ENCODE assay signal across 1 cellular context in the genomic region with DNA sequence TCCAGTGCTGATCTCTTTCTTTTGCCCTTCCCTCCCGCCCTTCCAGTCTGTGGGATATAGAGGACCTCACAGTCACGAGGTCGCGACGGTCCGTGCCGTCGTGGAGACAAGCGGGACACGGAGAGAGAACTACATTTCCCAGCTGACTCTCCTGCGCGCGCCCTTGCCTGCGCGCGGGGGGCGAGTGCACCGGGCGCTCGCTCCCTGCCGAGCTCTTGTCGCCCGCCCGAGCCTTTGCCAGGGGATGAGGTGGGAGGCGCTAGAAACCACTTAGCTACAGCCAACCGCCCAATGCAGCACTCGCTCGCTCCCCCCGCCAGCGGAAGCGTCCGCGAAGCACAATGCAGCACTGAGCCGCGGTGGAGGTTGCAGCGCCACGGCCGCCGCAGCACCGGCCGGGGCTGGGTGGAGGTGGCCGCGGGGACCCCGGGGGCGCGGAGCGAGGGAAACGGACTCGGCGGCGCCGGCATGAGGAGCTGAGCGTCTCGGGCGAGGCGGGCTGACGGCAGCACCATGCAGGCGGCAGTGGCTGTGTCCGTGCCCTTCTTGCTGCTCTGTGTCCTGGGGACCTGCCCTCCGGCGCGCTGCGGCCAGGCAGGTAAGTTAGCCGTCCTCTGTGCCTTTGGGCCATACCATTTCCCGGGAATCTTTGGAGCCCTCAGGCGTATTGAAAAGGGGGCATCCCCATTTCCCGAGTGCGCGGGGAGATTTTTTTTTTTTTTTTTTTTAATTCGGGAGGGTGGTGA.
A peak's percentile ranks its signal among the peaks of the same experiment; 100 is the strongest.
TF ChIP-seq lines count a peak whose summit lies in the region.

A gene with protein sequence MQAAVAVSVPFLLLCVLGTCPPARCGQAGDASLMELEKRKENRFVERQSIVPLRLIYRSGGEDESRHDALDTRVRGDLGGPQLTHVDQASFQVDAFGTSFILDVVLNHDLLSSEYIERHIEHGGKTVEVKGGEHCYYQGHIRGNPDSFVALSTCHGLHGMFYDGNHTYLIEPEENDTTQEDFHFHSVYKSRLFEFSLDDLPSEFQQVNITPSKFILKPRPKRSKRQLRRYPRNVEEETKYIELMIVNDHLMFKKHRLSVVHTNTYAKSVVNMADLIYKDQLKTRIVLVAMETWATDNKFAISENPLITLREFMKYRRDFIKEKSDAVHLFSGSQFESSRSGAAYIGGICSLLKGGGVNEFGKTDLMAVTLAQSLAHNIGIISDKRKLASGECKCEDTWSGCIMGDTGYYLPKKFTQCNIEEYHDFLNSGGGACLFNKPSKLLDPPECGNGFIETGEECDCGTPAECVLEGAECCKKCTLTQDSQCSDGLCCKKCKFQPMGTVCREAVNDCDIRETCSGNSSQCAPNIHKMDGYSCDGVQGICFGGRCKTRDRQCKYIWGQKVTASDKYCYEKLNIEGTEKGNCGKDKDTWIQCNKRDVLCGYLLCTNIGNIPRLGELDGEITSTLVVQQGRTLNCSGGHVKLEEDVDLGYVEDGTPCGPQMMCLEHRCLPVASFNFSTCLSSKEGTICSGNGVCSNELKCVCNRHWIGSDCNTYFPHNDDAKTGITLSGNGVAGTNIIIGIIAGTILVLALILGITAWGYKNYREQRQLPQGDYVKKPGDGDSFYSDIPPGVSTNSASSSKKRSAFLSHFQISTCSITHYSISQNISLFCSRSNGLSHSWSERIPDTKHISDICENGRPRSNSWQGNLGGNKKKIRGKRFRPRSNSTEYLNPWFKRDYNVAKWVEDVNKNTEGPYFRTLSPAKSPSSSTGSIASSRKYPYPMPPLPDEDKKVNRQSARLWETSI (plus strand): TSS at position 299 of the 746 bp plus-strand sequence. CDS start 215 bp downstream, at position 514.

TF ChIP-seq in K562, 482 proteins besides CTCF, POLR2A, EP300 and RAD21 (continued from another document and continues in another):
- TF ChIP-seq, protein P1, sequence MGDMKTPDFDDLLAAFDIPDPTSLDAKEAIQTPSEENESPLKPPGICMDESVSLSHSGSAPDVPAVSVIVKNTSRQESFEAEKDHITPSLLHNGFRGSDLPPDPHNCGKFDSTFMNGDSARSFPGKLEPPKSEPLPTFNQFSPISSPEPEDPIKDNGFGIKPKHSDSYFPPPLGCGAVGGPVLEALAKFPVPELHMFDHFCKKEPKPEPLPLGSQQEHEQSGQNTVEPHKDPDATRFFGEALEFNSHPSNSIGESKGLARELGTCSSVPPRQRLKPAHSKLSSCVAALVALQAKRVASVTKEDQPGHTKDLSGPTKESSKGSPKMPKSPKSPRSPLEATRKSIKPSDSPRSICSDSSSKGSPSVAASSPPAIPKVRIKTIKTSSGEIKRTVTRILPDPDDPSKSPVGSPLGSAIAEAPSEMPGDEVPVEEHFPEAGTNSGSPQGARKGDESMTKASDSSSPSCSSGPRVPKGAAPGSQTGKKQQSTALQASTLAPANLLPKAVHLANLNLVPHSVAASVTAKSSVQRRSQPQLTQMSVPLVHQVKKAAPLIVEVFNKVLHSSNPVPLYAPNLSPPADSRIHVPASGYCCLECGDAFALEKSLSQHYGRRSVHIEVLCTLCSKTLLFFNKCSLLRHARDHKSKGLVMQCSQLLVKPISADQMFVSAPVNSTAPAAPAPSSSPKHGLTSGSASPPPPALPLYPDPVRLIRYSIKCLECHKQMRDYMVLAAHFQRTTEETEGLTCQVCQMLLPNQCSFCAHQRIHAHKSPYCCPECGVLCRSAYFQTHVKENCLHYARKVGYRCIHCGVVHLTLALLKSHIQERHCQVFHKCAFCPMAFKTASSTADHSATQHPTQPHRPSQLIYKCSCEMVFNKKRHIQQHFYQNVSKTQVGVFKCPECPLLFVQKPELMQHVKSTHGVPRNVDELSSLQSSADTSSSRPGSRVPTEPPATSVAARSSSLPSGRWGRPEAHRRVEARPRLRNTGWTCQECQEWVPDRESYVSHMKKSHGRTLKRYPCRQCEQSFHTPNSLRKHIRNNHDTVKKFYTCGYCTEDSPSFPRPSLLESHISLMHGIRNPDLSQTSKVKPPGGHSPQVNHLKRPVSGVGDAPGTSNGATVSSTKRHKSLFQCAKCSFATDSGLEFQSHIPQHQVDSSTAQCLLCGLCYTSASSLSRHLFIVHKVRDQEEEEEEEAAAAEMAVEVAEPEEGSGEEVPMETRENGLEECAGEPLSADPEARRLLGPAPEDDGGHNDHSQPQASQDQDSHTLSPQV (IDR thresholded peaks at IDR 0.05): no peak
- TF ChIP-seq E2F3 (CRISPR knock-in tag; IDR thresholded peaks at IDR 0.05) (no peak), CAMTA2 (CRISPR knock-in tag; conservative IDR thresholded peaks at IDR 0.05) (no peak), ZNF143 (CRISPR knock-in tag; IDR thresholded peaks at IDR 0.05) (peak; percentile 68), NFATC3 (IDR thresholded peaks at IDR 0.05) (no peak), PHB2 (IDR thresholded peaks at IDR 0.05; ENCODE audit: low read depth) (no peak), GTF2A2 (tag; IDR thresholded peaks at IDR 0.05) (no peak), EHMT2 (IDR thresholded peaks at IDR 0.05) (no peak), TCF7L2 (IDR thresholded peaks at IDR 0.05; ENCODE audit: low read depth, low read length) (no peak), SMAD1 (IDR thresholded peaks at IDR 0.05; ENCODE audit: low read depth, low read length, partially characterized antibody) (no peak), TEAD4 (IDR thresholded peaks at IDR 0.05; ENCODE audit: low read length) (no peak), TEAD4 (CRISPR knock-in tag; IDR thresholded peaks at IDR 0.05; ENCODE audit: borderline replicate concordance) (no peak), ZNF707 (CRISPR knock-in tag; conservative IDR thresholded peaks at IDR 0.05) (no peak), POLR2G (IDR thresholded peaks at IDR 0.05; ENCODE audit: low read depth, low read length) (peak; percentile 43; the same call in 1 of the 2 replicates), TCF3 (CRISPR knock-in tag; IDR thresholded peaks at IDR 0.05) (no peak), SAFB (IDR thresholded peaks at IDR 0.05; ENCODE audit: borderline replicate concordance, low read depth, low read length) (no peak), ZNF212 (CRISPR knock-in tag; IDR thresholded peaks at IDR 0.05) (no peak), NFE2L1 (tag; IDR thresholded peaks at IDR 0.05; ENCODE audit: borderline replicate concordance, low read depth) (no peak), ATF1 (CRISPR knock-in tag; IDR thresholded peaks at IDR 0.05) (no peak), ATF1 (tag; IDR thresholded peaks at IDR 0.05) (peak; percentile 58), ESRRA (IDR thresholded peaks at IDR 0.05; ENCODE audit: borderline replicate concordance, low read depth) (no peak), RBBP5 (IDR thresholded peaks at IDR 0.05; ENCODE audit: borderline replicate concordance, insufficient read depth, low read length, poor library complexity, severe bottlenecking) (peak; percentile 38), HCFC1 (IDR thresholded peaks at IDR 0.05; ENCODE audit: low read depth, low read length) (peak; percentile 75), CBX2 (IDR thresholded peaks at IDR 0.05; ENCODE audit: insufficient read depth, low read length, poor library complexity, severe bottlenecking) (no peak), SIX5 (IDR thresholded peaks at IDR 0.05; ENCODE audit: borderline replicate concordance in 1 of 2, insufficient read depth in 1 of 2, low read depth in 1 of 2, low read length in 2 of 2) (peak in 1 of 2 experiments; percentile 19; a peak in 1 of 4 replicates), GABPA (tag; conservative IDR thresholded peaks at IDR 0.05; ENCODE audit: low read depth) (peak; percentile 46; the same call in 1 of the 2 replicates), ZBTB7A (IDR thresholded peaks at IDR 0.05; ENCODE audit: borderline replicate concordance, control insufficient read depth, low read depth, low read length) (peak; percentile 25; the same call in 1 of the 2 replicates), MBD2 (IDR thresholded peaks at IDR 0.05; ENCODE audit: borderline replicate concordance, low read depth) (no peak), PHTF2 (CRISPR knock-in tag; IDR thresholded peaks at IDR 0.05) (no peak), RNF2 (IDR thresholded peaks at IDR 0.05) (no peak), MAFK (IDR thresholded peaks at IDR 0.05; ENCODE audit: low read length) (no peak), ZBTB8A (IDR thresholded peaks at IDR 0.05; ENCODE audit: partially characterized antibody) (no peak), YY1 (IDR thresholded peaks at IDR 0.05; ENCODE audit: borderline replicate concordance in 1 of 3, control insufficient read depth in 1 of 3, extremely low read depth in 1 of 3, insufficient read depth in 3 of 3, insufficient read length in 1 of 3, insufficient replicate concordance in 2 of 3, low read depth in 1 of 3, low read length in 2 of 3) (no peak), BRCA1 (IDR thresholded peaks at IDR 0.05) (no peak), BRCA1 (CRISPR knock-in tag; IDR thresholded peaks at IDR 0.05) (no peak), NFE2 (IDR thresholded peaks at IDR 0.05; ENCODE audit: low read depth) (no peak)
- TF ChIP-seq, protein P2, sequence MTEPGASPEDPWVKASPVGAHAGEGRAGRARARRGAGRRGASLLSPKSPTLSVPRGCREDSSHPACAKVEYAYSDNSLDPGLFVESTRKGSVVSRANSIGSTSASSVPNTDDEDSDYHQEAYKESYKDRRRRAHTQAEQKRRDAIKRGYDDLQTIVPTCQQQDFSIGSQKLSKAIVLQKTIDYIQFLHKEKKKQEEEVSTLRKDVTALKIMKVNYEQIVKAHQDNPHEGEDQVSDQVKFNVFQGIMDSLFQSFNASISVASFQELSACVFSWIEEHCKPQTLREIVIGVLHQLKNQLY (CRISPR knock-in tag; conservative IDR thresholded peaks at IDR 0.05): no peak
- TF ChIP-seq, protein P3, sequence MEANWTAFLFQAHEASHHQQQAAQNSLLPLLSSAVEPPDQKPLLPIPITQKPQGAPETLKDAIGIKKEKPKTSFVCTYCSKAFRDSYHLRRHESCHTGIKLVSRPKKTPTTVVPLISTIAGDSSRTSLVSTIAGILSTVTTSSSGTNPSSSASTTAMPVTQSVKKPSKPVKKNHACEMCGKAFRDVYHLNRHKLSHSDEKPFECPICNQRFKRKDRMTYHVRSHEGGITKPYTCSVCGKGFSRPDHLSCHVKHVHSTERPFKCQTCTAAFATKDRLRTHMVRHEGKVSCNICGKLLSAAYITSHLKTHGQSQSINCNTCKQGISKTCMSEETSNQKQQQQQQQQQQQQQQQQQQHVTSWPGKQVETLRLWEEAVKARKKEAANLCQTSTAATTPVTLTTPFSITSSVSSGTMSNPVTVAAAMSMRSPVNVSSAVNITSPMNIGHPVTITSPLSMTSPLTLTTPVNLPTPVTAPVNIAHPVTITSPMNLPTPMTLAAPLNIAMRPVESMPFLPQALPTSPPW (CRISPR knock-in tag; IDR thresholded peaks at IDR 0.05): peak; percentile 71
- TF ChIP-seq, protein P4, sequence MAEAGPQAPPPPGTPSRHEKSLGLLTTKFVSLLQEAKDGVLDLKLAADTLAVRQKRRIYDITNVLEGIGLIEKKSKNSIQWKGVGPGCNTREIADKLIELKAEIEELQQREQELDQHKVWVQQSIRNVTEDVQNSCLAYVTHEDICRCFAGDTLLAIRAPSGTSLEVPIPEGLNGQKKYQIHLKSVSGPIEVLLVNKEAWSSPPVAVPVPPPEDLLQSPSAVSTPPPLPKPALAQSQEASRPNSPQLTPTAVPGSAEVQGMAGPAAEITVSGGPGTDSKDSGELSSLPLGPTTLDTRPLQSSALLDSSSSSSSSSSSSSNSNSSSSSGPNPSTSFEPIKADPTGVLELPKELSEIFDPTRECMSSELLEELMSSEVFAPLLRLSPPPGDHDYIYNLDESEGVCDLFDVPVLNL (CRISPR knock-in tag; IDR thresholded peaks at IDR 0.05; ENCODE audit: low read depth): no peak
- TF ChIP-seq, protein P5, sequence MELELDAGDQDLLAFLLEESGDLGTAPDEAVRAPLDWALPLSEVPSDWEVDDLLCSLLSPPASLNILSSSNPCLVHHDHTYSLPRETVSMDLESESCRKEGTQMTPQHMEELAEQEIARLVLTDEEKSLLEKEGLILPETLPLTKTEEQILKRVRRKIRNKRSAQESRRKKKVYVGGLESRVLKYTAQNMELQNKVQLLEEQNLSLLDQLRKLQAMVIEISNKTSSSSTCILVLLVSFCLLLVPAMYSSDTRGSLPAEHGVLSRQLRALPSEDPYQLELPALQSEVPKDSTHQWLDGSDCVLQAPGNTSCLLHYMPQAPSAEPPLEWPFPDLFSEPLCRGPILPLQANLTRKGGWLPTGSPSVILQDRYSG (tag; conservative IDR thresholded peaks at IDR 0.05; ENCODE audit: low read depth): no peak
- TF ChIP-seq, protein P6, sequence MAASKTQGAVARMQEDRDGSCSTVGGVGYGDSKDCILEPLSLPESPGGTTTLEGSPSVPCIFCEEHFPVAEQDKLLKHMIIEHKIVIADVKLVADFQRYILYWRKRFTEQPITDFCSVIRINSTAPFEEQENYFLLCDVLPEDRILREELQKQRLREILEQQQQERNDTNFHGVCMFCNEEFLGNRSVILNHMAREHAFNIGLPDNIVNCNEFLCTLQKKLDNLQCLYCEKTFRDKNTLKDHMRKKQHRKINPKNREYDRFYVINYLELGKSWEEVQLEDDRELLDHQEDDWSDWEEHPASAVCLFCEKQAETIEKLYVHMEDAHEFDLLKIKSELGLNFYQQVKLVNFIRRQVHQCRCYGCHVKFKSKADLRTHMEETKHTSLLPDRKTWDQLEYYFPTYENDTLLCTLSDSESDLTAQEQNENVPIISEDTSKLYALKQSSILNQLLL (CRISPR knock-in tag; IDR thresholded peaks at IDR 0.05; ENCODE audit: borderline replicate concordance): no peak
- TF ChIP-seq, protein P7, sequence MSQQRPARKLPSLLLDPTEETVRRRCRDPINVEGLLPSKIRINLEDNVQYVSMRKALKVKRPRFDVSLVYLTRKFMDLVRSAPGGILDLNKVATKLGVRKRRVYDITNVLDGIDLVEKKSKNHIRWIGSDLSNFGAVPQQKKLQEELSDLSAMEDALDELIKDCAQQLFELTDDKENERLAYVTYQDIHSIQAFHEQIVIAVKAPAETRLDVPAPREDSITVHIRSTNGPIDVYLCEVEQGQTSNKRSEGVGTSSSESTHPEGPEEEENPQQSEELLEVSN (IDR thresholded peaks at IDR 0.05; ENCODE audit: borderline replicate concordance in 1 of 2, extremely low read depth in 1 of 2, insufficient read depth in 1 of 2, insufficient read length in 1 of 2, low read depth in 1 of 2, low read length in 1 of 2, poor library complexity in 1 of 2, severe bottlenecking in 1 of 2): peak in 1 of 2 experiments; percentile 28
- TF ChIP-seq, protein P8, sequence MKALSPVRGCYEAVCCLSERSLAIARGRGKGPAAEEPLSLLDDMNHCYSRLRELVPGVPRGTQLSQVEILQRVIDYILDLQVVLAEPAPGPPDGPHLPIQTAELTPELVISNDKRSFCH (CRISPR knock-in tag; IDR thresholded peaks at IDR 0.05): no peak
- TF ChIP-seq, protein P8 (tag; IDR thresholded peaks at IDR 0.05): no peak
- TF ChIP-seq, protein P9, sequence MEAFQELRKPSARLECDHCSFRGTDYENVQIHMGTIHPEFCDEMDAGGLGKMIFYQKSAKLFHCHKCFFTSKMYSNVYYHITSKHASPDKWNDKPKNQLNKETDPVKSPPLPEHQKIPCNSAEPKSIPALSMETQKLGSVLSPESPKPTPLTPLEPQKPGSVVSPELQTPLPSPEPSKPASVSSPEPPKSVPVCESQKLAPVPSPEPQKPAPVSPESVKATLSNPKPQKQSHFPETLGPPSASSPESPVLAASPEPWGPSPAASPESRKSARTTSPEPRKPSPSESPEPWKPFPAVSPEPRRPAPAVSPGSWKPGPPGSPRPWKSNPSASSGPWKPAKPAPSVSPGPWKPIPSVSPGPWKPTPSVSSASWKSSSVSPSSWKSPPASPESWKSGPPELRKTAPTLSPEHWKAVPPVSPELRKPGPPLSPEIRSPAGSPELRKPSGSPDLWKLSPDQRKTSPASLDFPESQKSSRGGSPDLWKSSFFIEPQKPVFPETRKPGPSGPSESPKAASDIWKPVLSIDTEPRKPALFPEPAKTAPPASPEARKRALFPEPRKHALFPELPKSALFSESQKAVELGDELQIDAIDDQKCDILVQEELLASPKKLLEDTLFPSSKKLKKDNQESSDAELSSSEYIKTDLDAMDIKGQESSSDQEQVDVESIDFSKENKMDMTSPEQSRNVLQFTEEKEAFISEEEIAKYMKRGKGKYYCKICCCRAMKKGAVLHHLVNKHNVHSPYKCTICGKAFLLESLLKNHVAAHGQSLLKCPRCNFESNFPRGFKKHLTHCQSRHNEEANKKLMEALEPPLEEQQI (IDR thresholded peaks at IDR 0.05): no peak
